8 cellular contexts compared by ENCODE assay signal in genomic region chr2:178193496-178193822, GRCh38. TPM values are rescaled to one million over a fixed set of nuclear protein-coding genes. Genes with fewer than 3 reads are reported as not detected.
DNase-seq lines count a peak whose midpoint lies in the region; ATAC-seq and TF ChIP-seq lines count a peak whose summit lies in the region.

No MANE protein-coding gene starts in this region.

- no peaks in the 10 kb centered on the region for H3K9me2 ChIP-seq in PC-3 (replicated peaks; ENCODE audit: low read length)

- H3K4me2 ChIP-seq in PC-3 (ENCODE audit: low read length): peak overlapping the region; percentile 87

- H3K36me3 ChIP-seq in PC-3 (ENCODE audit: low read depth, low read length) (no peaks in the 10 kb centered on the region), esophagus (ENCODE audit: control insufficient read depth in 2 of 2, insufficient read depth in 2 of 2, low read length in 1 of 2) (no peaks in the 10 kb centered on the region)

- H3K79me2 ChIP-seq in PC-3 (ENCODE audit: low read length): peaks cover 19% of the 10 kb centered on the region

- CTCF ChIA-PET in PC-3 (lab: Charles Lee): interaction anchor here (0.9 kb wide), 1 partner anchor 221 kb away, joined by 3 read pairs; no protein-coding TSS in a partner anchor

- H3K9me3 ChIP-seq in PC-3 (ENCODE audit: low read length) (no peaks in the 10 kb centered on the region), esophagus (ENCODE audit: control insufficient read depth in 2 of 2, insufficient read depth in 1 of 2, low read depth in 1 of 2, low read length in 1 of 2) (no peaks in the 10 kb centered on the region)

- peaks cover 31% of the 10 kb centered on the region for H3K4me1 ChIP-seq in PC-3 (ENCODE audit: insufficient read depth, low read length)
- no peaks in the 10 kb centered on the region for H3K4me1 ChIP-seq in esophagus (ENCODE audit: control insufficient read depth in 2 of 2, insufficient read depth in 2 of 2, low read length in 1 of 2)

- H3K4me3 Mint-ChIP-seq in progenitor cell of endocrine pancreas (ENCODE audit: low read depth): peak overlapping the region; percentile 78

- H3K9ac ChIP-seq in PC-3 (ENCODE audit: low read length): peak overlapping the region; percentile 73

- H4K20me1 ChIP-seq in PC-3 (ENCODE audit: low read length): no peaks in the 10 kb centered on the region

- WGBS in esophagus, 2 donors: 11 to 12% methylated on average over 10 of the region's 10 CpGs

- no TSS peak for BruUV-seq in PC-3 (replicated peaks; lab: Mats Ljungman, UMichigan)

- peak overlapping the region; percentile 86 for H2AFZ ChIP-seq in PC-3 (ENCODE audit: low read length)

- H3K27me3 ChIP-seq in PC-3 (ENCODE audit: low read length) (no peaks in the 10 kb centered on the region), esophagus (ENCODE audit: control insufficient read depth in 1 of 2, insufficient read depth in 2 of 2, low read length in 2 of 2) (no peaks in the 10 kb centered on the region)

- H3K36me3 Mint-ChIP-seq in progenitor cell of endocrine pancreas (ENCODE audit: insufficient read depth): no peaks in the 10 kb centered on the region

- H3K4me1 Mint-ChIP-seq in progenitor cell of endocrine pancreas (ENCODE audit: low read depth): peaks cover 9% of the 10 kb centered on the region

- H3K27ac Mint-ChIP-seq in progenitor cell of endocrine pancreas: peak overlapping the region; percentile 69

- no peaks in the 10 kb centered on the region for H3F3A ChIP-seq in PC-3 (ENCODE audit: low read length, unreplicated experiment)

- H3K27ac ChIP-seq in PC-3 (ENCODE audit: low read length) (peak overlapping the region; percentile 19; the same call in 1 of the 2 replicates), esophagus (ENCODE audit: low read depth in 2 of 2, low read length in 1 of 2) (peak overlapping the region; percentile 94 to 96)

- intact Hi-C loops in PC-3 (cut with micrococcal nuclease): no loop called here

- POLR2A ChIA-PET in PC-3 (lab: Charles Lee; ENCODE audit: unreplicated experiment): interaction anchor here (0.6 to 0.7 kb wide), 2 partner anchors 95 to 145 kb away, joined by 3 to 8 read pairs; no protein-coding TSS in a partner anchor

- no peak for TF ChIP-seq CTCF in PC-3 (conservative IDR thresholded peaks at IDR 0.05; ENCODE audit: low read depth, low read length)
- TF ChIP-seq CTCF in progenitor cell of endocrine pancreas (IDR thresholded peaks at IDR 0.05; ENCODE audit: unreplicated experiment): no peak

- H3K9me3 Mint-ChIP-seq in progenitor cell of endocrine pancreas (ENCODE audit: low read depth): no peaks in the 10 kb centered on the region

- ATAC-seq in PC-3 (peak; percentile 42), HG03432 (IDR thresholded peaks at IDR 0.05; ENCODE audit: unreplicated experiment) (no peak), GM19324 (IDR thresholded peaks at IDR 0.05; ENCODE audit: low FRiP score, unreplicated experiment) (no peak)

- DNase-seq in DMS53 treated with DMSO at 0.1 percent for 48 hours (lab: John Stamatoyannopoulos, UW; ENCODE audit: unreplicated experiment) (peak; percentile 74), PC-3 (peak; percentile 58), progenitor cell of endocrine pancreas (ENCODE audit: low spot score, unreplicated experiment) (no peak), COLO829 (ENCODE audit: low spot score) (no peak), NCI-H2196 treated with DMSO at 0.1 percent for 48 hours (lab: John Stamatoyannopoulos, UW; ENCODE audit: unreplicated experiment) (no peak)

- peaks cover 58% of the 10 kb centered on the region for H3K27me3 Mint-ChIP-seq in progenitor cell of endocrine pancreas

- peak overlapping the region; percentile 83 for H3K4me3 ChIP-seq in PC-3 (ENCODE audit: low read length)
- peak overlapping the region; percentile 78 to 84 for H3K4me3 ChIP-seq in esophagus (ENCODE audit: low read depth in 1 of 2, low read length in 2 of 2)

RNA-seq across cellular contexts. Expression of gene OSBPL6, which starts 0.9 kb away (rescaled TPM):
- 2.8 and 4.0 TPM in 2 replicates for total RNA-seq in PC-3 (2014; rRNA removed)
- 1 to 10 TPM in 1 of 2 donors, under 1 TPM in 1; 0.73 to 1.5 TPM for polyA plus RNA-seq in esophagus
- 2.0 and 2.4 TPM in 2 replicates for total RNA-seq in progenitor cell of endocrine pancreas

Comparison
In these comparisons a context has a peak if more than half of its experiments do, and no peak if none do; other contexts are left out.
1. DNase-seq: peak in DMS53 treated with DMSO at 0.1 percent for 48 hours (single experiment) and PC-3 (single experiment); none in progenitor cell of endocrine pancreas (single experiment), COLO829 (single experiment) and NCI-H2196 treated with DMSO at 0.1 percent for 48 hours (single experiment).